ENCODE assay signal across 8 cellular contexts in genomic region chr19:5130371-5131030, GRCh38.
DNase-seq lines count a peak whose midpoint lies in the region; ATAC-seq and TF ChIP-seq lines count a peak whose summit lies in the region.

No MANE protein-coding gene starts in this region.

- peak overlapping the region; percentile 97 for H3K18ac ChIP-seq in neuronal stem cell (ENCODE audit: low read length)

- WGBS in neuronal stem cell (ENCODE audit: extremely low coverage in 2 of 2, insufficient read length in 2 of 2, insufficient replicate concordance in 1 of 2), 2 donors: no CpG with 5 or more reads among the region's 27 CpGs

- H3K9me3 Mint-ChIP-seq in CD14-positive monocyte: peaks cover 0 to 3% (median 0%) of the 10 kb centered on the region in 7 donors

- H3K4me3 Mint-ChIP-seq in CD14-positive monocyte: peak overlapping the region in 1 of 2 donors; percentile 15

- H3K4me1 ChIP-seq in neuronal stem cell (ENCODE audit: control insufficient read depth in 2 of 2, insufficient read depth in 1 of 2, low read depth in 1 of 2, low read length in 2 of 2) (peaks cover 51 to 57% of the 10 kb centered on the region in 2 donors), gastrocnemius medialis (peaks cover 14 to 27% of the 10 kb centered on the region in 2 donors)

- no peak overlapping the region for H2AFZ ChIP-seq in neuronal stem cell (ENCODE audit: low read length)

- H3K14ac ChIP-seq in neuronal stem cell (ENCODE audit: low read length): no peak overlapping the region

- DNase-seq in activated CD8-positive, alpha-beta memory T cell treated with anti-CD3 and anti-CD28 coated beads for 4 hours (ENCODE audit: low read depth in 2 of 2): peak; percentile 29 to 42
- DNase-seq in neuronal stem cell (ENCODE audit: low spot score) (no peak), COR-L47 (lab: John Stamatoyannopoulos, UW) (no peak), gastrocnemius medialis (no peak), NCI-H1417 (lab: John Stamatoyannopoulos, UW) (no peak), CD14-positive monocyte (ENCODE audit: low spot score) (no peak)

- H2BK15ac ChIP-seq in neuronal stem cell (ENCODE audit: low read length): peak overlapping the region; percentile 99

- H4K91ac ChIP-seq in neuronal stem cell (ENCODE audit: low read depth, low read length, poor library complexity): no peak overlapping the region

- H3K4me2 ChIP-seq in neuronal stem cell (ENCODE audit: insufficient read depth, low read length, poor library complexity, severe bottlenecking): no peak overlapping the region

- peaks cover 6 to 39% (median 15%) of the 10 kb centered on the region in 3 donors for H3K27me3 Mint-ChIP-seq in CD14-positive monocyte (ENCODE audit: low read depth in 3 of 3)

- H3K79me1 ChIP-seq in neuronal stem cell (ENCODE audit: low read depth, low read length): peaks cover 7% of the 10 kb centered on the region

- H2BK5ac ChIP-seq in neuronal stem cell (ENCODE audit: low read length): peak overlapping the region; percentile 93

- H3K4me1 Mint-ChIP-seq in CD14-positive monocyte: peaks cover 15% of the 10 kb centered on the region

- H2BK120ac ChIP-seq in neuronal stem cell (ENCODE audit: low read depth, low read length): peak overlapping the region; percentile 81

- TF ChIP-seq CTCF in gastrocnemius medialis (IDR thresholded peaks at IDR 0.05 in 4 of 5, conservative IDR thresholded peaks at IDR 0.05 in 1 of 5) (no peak), CD14-positive monocyte (IDR thresholded peaks at IDR 0.05) (no peak)

- peak overlapping the region; percentile 100 for H2AK5ac ChIP-seq in neuronal stem cell (ENCODE audit: low read depth, low read length)

- H3K36me3 ChIP-seq in neuronal stem cell (replicated peaks in 1 of 2; ENCODE audit: control insufficient read depth in 2 of 2, insufficient read depth in 2 of 2, low read length in 2 of 2) (peaks cover 17 to 25% of the 10 kb centered on the region in 2 donors), gastrocnemius medialis (peaks cover 3 to 35% of the 10 kb centered on the region in 2 donors)

- in situ Hi-C loops in gastrocnemius medialis (cut with MboI; ENCODE audit: low sequenced_read_pairs in 4 of 4): no loop called here

- intact Hi-C loops in gastrocnemius medialis (cut with DNase I; ENCODE audit: low total_unique reads) (no loop called here), CD14-positive monocyte (cut with micrococcal nuclease) (no loop called here)

- ATAC-seq in GM18868 (IDR thresholded peaks at IDR 0.05; ENCODE audit: unreplicated experiment): peak; percentile 43
- ATAC-seq in HG03097 (IDR thresholded peaks at IDR 0.05; ENCODE audit: low FRiP score, unreplicated experiment): peak; percentile 39
- ATAC-seq in gastrocnemius medialis: no peak

- H3K23ac ChIP-seq in neuronal stem cell (ENCODE audit: low read depth, low read length, poor library complexity): peak overlapping the region; percentile 89

- H3K27ac ChIP-seq in neuronal stem cell (replicated peaks; ENCODE audit: low read length) (peak overlapping the region; percentile 63), gastrocnemius medialis (no peak overlapping the region)

- H3K9me3 ChIP-seq in neuronal stem cell (replicated peaks in 1 of 2; ENCODE audit: control insufficient read depth in 2 of 2, insufficient read depth in 1 of 2, low read depth in 1 of 2, low read length in 2 of 2): no peaks in the 10 kb centered on the region
- no peaks in the 10 kb centered on the region for H3K9me3 ChIP-seq in gastrocnemius medialis

- H3K27me3 ChIP-seq in neuronal stem cell (ENCODE audit: control insufficient read depth in 3 of 3, insufficient read depth in 3 of 3, low read depth in 1 of 3, low read length in 3 of 3) (no peaks in the 10 kb centered on the region), gastrocnemius medialis (no peaks in the 10 kb centered on the region)

- TF ChIP-seq POLR2A in gastrocnemius medialis (IDR thresholded peaks at IDR 0.05): no peak

- no peak overlapping the region for H3K4ac ChIP-seq in neuronal stem cell (ENCODE audit: low read length)

- H4K8ac ChIP-seq in neuronal stem cell (ENCODE audit: low read depth, low read length): no peak overlapping the region

- H3K27ac Mint-ChIP-seq in CD14-positive monocyte: peak overlapping the region in 2 of 7 donors; percentile 58 to 74

- no peak overlapping the region for H3K4me3 ChIP-seq in neuronal stem cell (ENCODE audit: low read length in 2 of 2)
- H3K4me3 ChIP-seq in gastrocnemius medialis: no peak overlapping the region

- H2BK12ac ChIP-seq in neuronal stem cell (ENCODE audit: low read length): peak overlapping the region; percentile 33

- H3K9ac ChIP-seq in neuronal stem cell (ENCODE audit: low read depth, low read length, poor library complexity): peak overlapping the region; percentile 84

- peaks cover 44 to 53% of the 10 kb centered on the region in 2 donors for H3K36me3 Mint-ChIP-seq in CD14-positive monocyte

Comparison
In these comparisons a context has a peak if more than half of its experiments do, and no peak if none do; other contexts are left out.
1. ATAC-seq: peak in GM18868 (single experiment) and HG03097 (single experiment); none in gastrocnemius medialis (0 of 2).
2. DNase-seq: peak in activated CD8-positive, alpha-beta memory T cell treated with anti-CD3 and anti-CD28 coated beads for 4 hours (2 of 2); none in neuronal stem cell (single experiment), COR-L47 (single experiment), gastrocnemius medialis (0 of 2), NCI-H1417 (0 of 3) and CD14-positive monocyte (single experiment).